In the genomic region with DNA sequence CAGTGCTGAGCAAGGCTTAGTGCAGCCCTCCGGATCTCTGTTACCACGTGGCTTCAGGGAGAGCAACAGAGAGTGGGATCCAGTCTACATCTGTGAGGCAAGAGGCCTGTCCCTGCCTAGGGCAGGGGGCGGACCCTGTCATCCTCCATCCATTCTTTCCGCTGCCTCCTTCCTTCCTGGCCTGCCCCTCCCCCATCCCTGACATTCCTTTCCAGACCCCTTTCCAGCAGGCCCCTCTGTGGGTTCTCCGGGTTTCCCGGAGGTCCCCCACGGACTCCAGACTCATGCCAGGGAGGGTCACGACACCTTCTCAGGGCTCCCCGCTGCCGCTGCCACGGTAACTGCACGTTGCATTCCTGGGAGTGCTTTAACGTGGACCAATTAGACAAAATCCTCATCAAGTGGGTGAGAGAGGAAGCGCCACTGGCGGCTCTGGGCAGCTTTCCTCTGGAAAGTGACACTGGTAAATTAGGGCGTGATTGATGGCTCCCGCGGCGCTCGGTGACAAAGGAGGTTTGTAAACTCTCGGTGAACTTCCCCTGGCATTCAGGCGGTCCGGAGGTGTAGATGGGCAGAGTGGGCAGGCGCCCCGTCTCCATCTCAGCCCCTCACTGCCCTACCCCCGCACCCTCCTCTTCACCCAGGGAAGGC, we compare ENCODE assay signal across 10 cellular contexts. TPM values are rescaled to one million over a fixed set of nuclear protein-coding genes. Genes with fewer than 3 reads are reported as not detected.
DNase-seq lines count a peak whose midpoint lies in the region; ATAC-seq and TF ChIP-seq lines count a peak whose summit lies in the region.
"Had no signal": no experiment of that assay in that cellular context is flagged by ENCODE, and none has a peak within 500 bp of the region (broad histone marks: within the 10 kb centered on the region; RNA-seq: fewer than 3 reads in every experiment).

No MANE protein-coding gene starts in this region.

- no peak overlapping the region for H3K4me3 ChIP-seq in testis
- H3K4me3 ChIP-seq: dorsolateral prefrontal cortex had no signal

- TF ChIP-seq POLR2A in testis (IDR thresholded peaks at IDR 0.05) = no peak

- WGBS in testis, 2 donors = 83% methylated on average over 26 of the region's 26 CpGs

- DNase-seq in NCI-H2171 treated with DMSO at 0.1 percent for 48 hours (lab: John Stamatoyannopoulos, UW) = peak; percentile 29
- no peak for DNase-seq in NCI-H2171 (lab: John Stamatoyannopoulos, UW)
- DNase-seq in NCI-H82 (lab: John Stamatoyannopoulos, UW) = peak; percentile 80
- peak; percentile 61 for DNase-seq in left ventricle myocardium superior
- DNase-seq in stimulated activated naive B cell treated with anti-CD40 and anti-IgM and Interleukin-4, amounts not matched to agents 10 μg/mL and 1 μg/mL and 100 μg/mL, for 72 hours = no peak
- no peak for DNase-seq in T-cell
- no peak for DNase-seq in testis
- DNase-seq in activated CD8-positive, alpha-beta T cell treated with anti-CD3 and anti-CD28 coated beads, Interleukin-2, amount 10 ng/mL, durations not matched to agents 7 days and 5 days = no peak
- DNase-seq: activated effector memory CD4-positive, alpha-beta T cell treated with Interleukin-2 at 50 U/mL for 16 hours; dorsolateral prefrontal cortex had no signal

- POLR2A ChIA-PET in T-cell (lab: Charles Lee) = no interaction called here
- POLR2A ChIA-PET in activated CD8-positive, alpha-beta T cell treated with anti-CD3 and anti-CD28 coated beads, Interleukin-2, amount 10 ng/mL, durations not matched to agents 7 days and 5 days (lab: Charles Lee) = interaction anchor here (0.7 kb wide), 1 partner anchor 271 kb away, joined by 3 read pairs; no protein-coding TSS in a partner anchor

- peak overlapping the region; percentile 6 to 33 for H3K4me3 Mint-ChIP-seq in stimulated activated naive B cell treated with anti-CD40 and anti-IgM and Interleukin-4, amounts not matched to agents 10 μg/mL and 1 μg/mL and 100 μg/mL, for 72 hours
- H3K4me3 Mint-ChIP-seq in T-cell = no peak overlapping the region
- H3K4me3 Mint-ChIP-seq in activated CD8-positive, alpha-beta T cell treated with anti-CD3 and anti-CD28 coated beads, Interleukin-2, amount 10 ng/mL, durations not matched to agents 7 days and 5 days = no peak overlapping the region

- peaks cover 40 to 48% of the 10 kb centered on the region in 2 donors for H3K27me3 Mint-ChIP-seq in stimulated activated naive B cell treated with anti-CD40 and anti-IgM and Interleukin-4, amounts not matched to agents 10 μg/mL and 1 μg/mL and 100 μg/mL, for 72 hours
- H3K27me3 Mint-ChIP-seq in T-cell = peaks cover 33 to 52% of the 10 kb centered on the region in 2 donors
- peaks cover 41% of the 10 kb centered on the region for H3K27me3 Mint-ChIP-seq in activated CD8-positive, alpha-beta T cell treated with anti-CD3 and anti-CD28 coated beads, Interleukin-2, amount 10 ng/mL, durations not matched to agents 7 days and 5 days (ENCODE audit: low read depth)

- H3K27me3 ChIP-seq in testis = no peaks in the 10 kb centered on the region
- H3K27me3 ChIP-seq: dorsolateral prefrontal cortex had no signal

- ATAC-seq in left ventricle myocardium superior (peak; percentile 9), T-cell (replicated peaks in 1 of 4) (no peak)
- peak in 1 of 2 donors; percentile 23 for ATAC-seq in stimulated activated naive B cell treated with anti-CD40 and anti-IgM and Interleukin-4, amounts not matched to agents 10 μg/mL and 1 μg/mL and 100 μg/mL, for 72 hours (replicated peaks)
- no peak for ATAC-seq in activated CD8-positive, alpha-beta T cell treated with anti-CD3 and anti-CD28 coated beads, Interleukin-2, amount 10 ng/mL, durations not matched to agents 7 days and 5 days

- no peaks in the 10 kb centered on the region for H3K36me3 Mint-ChIP-seq in stimulated activated naive B cell treated with anti-CD40 and anti-IgM and Interleukin-4, amounts not matched to agents 10 μg/mL and 1 μg/mL and 100 μg/mL, for 72 hours
- no peaks in the 10 kb centered on the region for H3K36me3 Mint-ChIP-seq in T-cell
- H3K36me3 Mint-ChIP-seq in activated CD8-positive, alpha-beta T cell treated with anti-CD3 and anti-CD28 coated beads, Interleukin-2, amount 10 ng/mL, durations not matched to agents 7 days and 5 days (ENCODE audit: low read depth) = no peaks in the 10 kb centered on the region

- TF ChIP-seq CTCF in testis (IDR thresholded peaks at IDR 0.05) = no peak

- H3K27ac ChIP-seq in testis = no peak overlapping the region

- H3K27ac Mint-ChIP-seq in stimulated activated naive B cell treated with anti-CD40 and anti-IgM and Interleukin-4, amounts not matched to agents 10 μg/mL and 1 μg/mL and 100 μg/mL, for 72 hours = no peak overlapping the region
- no peak overlapping the region for H3K27ac Mint-ChIP-seq in T-cell
- no peak overlapping the region for H3K27ac Mint-ChIP-seq in activated CD8-positive, alpha-beta T cell treated with anti-CD3 and anti-CD28 coated beads, Interleukin-2, amount 10 ng/mL, durations not matched to agents 7 days and 5 days

- peaks cover 8% of the 10 kb centered on the region for H3K4me1 ChIP-seq in testis

- no peaks in the 10 kb centered on the region for H3K9me3 ChIP-seq in testis

- intact Hi-C loops in left ventricle myocardium superior (cut with micrococcal nuclease) = no loop called here
- intact Hi-C loops in testis (cut with DNase I; ENCODE audit: low total_unique reads) = no loop called here

- H3K9me3 Mint-ChIP-seq in stimulated activated naive B cell treated with anti-CD40 and anti-IgM and Interleukin-4, amounts not matched to agents 10 μg/mL and 1 μg/mL and 100 μg/mL, for 72 hours = no peaks in the 10 kb centered on the region
- H3K9me3 Mint-ChIP-seq in T-cell = no peaks in the 10 kb centered on the region
- H3K9me3 Mint-ChIP-seq in activated CD8-positive, alpha-beta T cell treated with anti-CD3 and anti-CD28 coated beads, Interleukin-2, amount 10 ng/mL, durations not matched to agents 7 days and 5 days (ENCODE audit: insufficient read depth) = no peaks in the 10 kb centered on the region

- H3K4me1 Mint-ChIP-seq in stimulated activated naive B cell treated with anti-CD40 and anti-IgM and Interleukin-4, amounts not matched to agents 10 μg/mL and 1 μg/mL and 100 μg/mL, for 72 hours = peaks cover 6 to 18% of the 10 kb centered on the region in 2 donors
- H3K4me1 Mint-ChIP-seq in T-cell = peaks cover 0 to 3% (median 0%) of the 10 kb centered on the region in 3 donors
- H3K4me1 Mint-ChIP-seq in activated CD8-positive, alpha-beta T cell treated with anti-CD3 and anti-CD28 coated beads, Interleukin-2, amount 10 ng/mL, durations not matched to agents 7 days and 5 days (ENCODE audit: low read depth) = no peaks in the 10 kb centered on the region

- CTCF ChIA-PET in T-cell (lab: Charles Lee) = no interaction called here
- CTCF ChIA-PET in activated CD8-positive, alpha-beta T cell treated with anti-CD3 and anti-CD28 coated beads, Interleukin-2, amount 10 ng/mL, durations not matched to agents 7 days and 5 days (lab: Charles Lee) = interaction anchor here (0.7 to 5.5 kb wide), 2 partner anchors 13 to 37 kb away, joined by 3 to 33 read pairs; partner anchors contain the start of gene ATOH8

- H3K36me3 ChIP-seq in testis (ENCODE audit: low read depth, missing control alignments) = no peaks in the 10 kb centered on the region

RNA-seq across cellular contexts. Expression of gene ATOH8, which starts 11.4 kb away (rescaled TPM):
- total RNA-seq in left ventricle myocardium superior (29.6 TPM), T-cell (under 1 TPM in 1 of 5 donors, not detected in 4; 0.20 TPM), testis (10 to 100 TPM; 14.2 to 16.8 TPM)
- polyA plus RNA-seq in testis (ENCODE audit: insufficient read depth, low read depth, low replicate concordance) = 13.5 TPM
- total RNA-seq in activated CD8-positive, alpha-beta T cell treated with anti-CD3 and anti-CD28 coated beads, Interleukin-2, amount 10 ng/mL, durations not matched to agents 7 days and 5 days = under 1 TPM; 0.11 to 0.13 TPM

Comparison
In these comparisons a context has a peak if more than half of its experiments do, and no peak if none do; other contexts are left out.
1. DNase-seq: peak in NCI-H2171 treated with DMSO at 0.1 percent for 48 hours (single experiment), NCI-H82 (single experiment) and left ventricle myocardium superior (single experiment); none in NCI-H2171 (single experiment), stimulated activated naive B cell treated with anti-CD40 and anti-IgM and Interleukin-4, amounts not matched to agents 10 μg/mL and 1 μg/mL and 100 μg/mL, for 72 hours (single experiment), T-cell (0 of 34), testis (single experiment) and activated CD8-positive, alpha-beta T cell treated with anti-CD3 and anti-CD28 coated beads, Interleukin-2, amount 10 ng/mL, durations not matched to agents 7 days and 5 days (single experiment).
2. H3K4me3 Mint-ChIP-seq: peak in stimulated activated naive B cell treated with anti-CD40 and anti-IgM and Interleukin-4, amounts not matched to agents 10 μg/mL and 1 μg/mL and 100 μg/mL, for 72 hours (2 of 2); none in T-cell (0 of 3) and activated CD8-positive, alpha-beta T cell treated with anti-CD3 and anti-CD28 coated beads, Interleukin-2, amount 10 ng/mL, durations not matched to agents 7 days and 5 days (single experiment).
3. RNA of gene ATOH8, which starts 11.4 kb away (total RNA-seq): 29.6 TPM in left ventricle myocardium superior (single experiment) and 14.2 to 16.8 TPM in testis; 0.11 to 0.13 TPM in activated CD8-positive, alpha-beta T cell treated with anti-CD3 and anti-CD28 coated beads, Interleukin-2, amount 10 ng/mL, durations not matched to agents 7 days and 5 days and 0.20 TPM in T-cell; every median in the first group is over 10 times any median in the second.